Comparison of ENCODE assay signal across 26 cellular contexts in the genomic region with DNA sequence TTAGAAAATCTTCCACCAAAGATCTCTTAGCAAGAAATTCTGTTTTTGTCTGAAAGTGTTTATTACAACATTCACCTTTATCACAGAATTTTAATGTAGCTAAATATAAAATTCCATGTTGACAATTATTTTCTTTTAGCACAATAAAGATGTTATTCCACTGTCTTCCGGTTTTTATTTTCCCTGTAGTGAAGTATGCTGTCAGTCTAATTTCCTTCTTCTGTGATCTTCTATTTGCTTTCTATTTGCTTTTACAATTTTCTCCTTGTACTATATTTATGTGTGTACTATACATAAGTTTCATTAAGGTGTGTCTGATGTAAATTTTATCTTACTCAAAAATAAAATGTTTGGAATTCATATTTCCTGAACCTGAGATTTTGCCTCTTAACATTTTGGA.
"Had no signal": no experiment of that assay in that cellular context is flagged by ENCODE, and none has a peak within 500 bp of the region (broad histone marks: within the 10 kb centered on the region; RNA-seq: fewer than 3 reads in every experiment).

No MANE protein-coding gene starts in this region.

- DNase-seq: colonic mucosa; cortex of kidney; dermis blood vessel endothelial cell; dorsolateral prefrontal cortex; effector CD4-positive, alpha-beta T cell; effector CD8-positive, alpha-beta T cell; effector memory CD4-positive, alpha-beta T cell; effector memory CD8-positive, alpha-beta T cell; endodermal cell; erythroblast; esophagus squamous epithelium; foreskin keratinocyte; foreskin melanocyte; gastrocnemius medialis; glutamatergic neuron; head of caudate nucleus; heart left ventricle; heart right ventricle had no signal

- H3K9me3 Mint-ChIP-seq: dendritic cell treated with granulocyte-macrophage colony-stimulating factor and Interleukin-4, amounts not matched to agents 40 ng/mL and 50 ng/mL, for 4 days had no signal

- H3K36me3 ChIP-seq: colonic mucosa, esophagus muscularis mucosa, esophagus squamous epithelium, gastrocnemius medialis, gastroesophageal sphincter, heart left ventricle, heart right ventricle had no signal

- H3K4me1 ChIP-seq: colonic mucosa, esophagus muscularis mucosa, esophagus squamous epithelium, foreskin keratinocyte, gastrocnemius medialis, gastroesophageal sphincter, heart left ventricle, heart right ventricle had no signal

- FAIRE-seq: endothelial cell of umbilical vein, frontal cortex had no signal

- ATAC-seq: effector memory CD8-positive, alpha-beta T cell; esophagus mucosa; foreskin keratinocyte; gastrocnemius medialis; gastroesophageal sphincter; heart left ventricle; heart right ventricle had no signal

- H3K4me3 Mint-ChIP-seq: dendritic cell treated with granulocyte-macrophage colony-stimulating factor and Interleukin-4, amounts not matched to agents 40 ng/mL and 50 ng/mL, for 4 days; effector memory CD8-positive, alpha-beta T cell; endodermal cell had no signal

- H3K27ac Mint-ChIP-seq: dendritic cell treated with granulocyte-macrophage colony-stimulating factor and Interleukin-4, amounts not matched to agents 40 ng/mL and 50 ng/mL, for 4 days; effector memory CD8-positive, alpha-beta T cell; endodermal cell had no signal

- H3K27ac ChIP-seq: colonic mucosa, coronary artery, dorsolateral prefrontal cortex, epithelial cell of prostate, esophagus muscularis mucosa, esophagus squamous epithelium, foreskin keratinocyte, gastrocnemius medialis, gastroesophageal sphincter, heart left ventricle, heart right ventricle had no signal

- H3K27me3 ChIP-seq: colonic mucosa, dorsolateral prefrontal cortex, esophagus squamous epithelium, gastrocnemius medialis had no signal

- H3K9me3 ChIP-seq: colonic mucosa, esophagus muscularis mucosa, esophagus squamous epithelium, gastrocnemius medialis, gastroesophageal sphincter had no signal

- H3K27me3 Mint-ChIP-seq: dendritic cell treated with granulocyte-macrophage colony-stimulating factor and Interleukin-4, amounts not matched to agents 40 ng/mL and 50 ng/mL, for 4 days had no signal

- H3K4me3 ChIP-seq: colonic mucosa, coronary artery, dorsolateral prefrontal cortex, esophagus muscularis mucosa, esophagus squamous epithelium, gastrocnemius medialis, gastroesophageal sphincter, heart left ventricle, heart right ventricle had no signal
